Comparison of ENCODE assay signal across 16 cellular contexts in genomic region chr17:38914741-38915638, GRCh38. TPM values are rescaled to one million over a fixed set of nuclear protein-coding genes. Genes with fewer than 3 reads are reported as not detected.
DNase-seq lines count a peak whose midpoint lies in the region; ATAC-seq, FAIRE-seq and TF ChIP-seq lines count a peak whose summit lies in the region.
"Had no signal": no experiment of that assay in that cellular context is flagged by ENCODE, and none has a peak within 500 bp of the region (broad histone marks: within the 10 kb centered on the region; RNA-seq: fewer than 3 reads in every experiment).

No MANE protein-coding gene starts in this region.

- H2BK15ac ChIP-seq in H9 (ENCODE audit: low read depth, low read length) = no peak overlapping the region

- 84% methylated on average over 20 of the region's 20 CpGs for WGBS in A549 (ENCODE audit: missing lambda C conversion rate)
- no CpG with 5 or more reads among the region's 20 CpGs for WGBS in H9 (ENCODE audit: extremely low coverage, insufficient read length, low lambda C conversion rate)
- 94% methylated on average over 16 of the region's 20 CpGs for WGBS in K562 (ENCODE audit: insufficient coverage, low coverage, missing lambda C conversion rate)

- no peak overlapping the region for H3K4ac ChIP-seq in H9 (ENCODE audit: low read depth, low read length)

- H3K79me2 ChIP-seq in H9 (ENCODE audit: insufficient read depth, low read length) (no peaks in the 10 kb centered on the region), K562 (ENCODE audit: control insufficient read depth, insufficient read depth, low read length) (no peaks in the 10 kb centered on the region)

- no peak for TF ChIP-seq EP300 in A549 (IDR thresholded peaks at IDR 0.05)
- no peak for TF ChIP-seq EP300 in K562 (IDR thresholded peaks at IDR 0.05; ENCODE audit: low read length)

- no peaks in the 10 kb centered on the region for H3K4me1 Mint-ChIP-seq in H9
- H3K4me1 Mint-ChIP-seq in naive thymus-derived CD4-positive, alpha-beta T cell = peaks cover 4 to 22% (median 9%) of the 10 kb centered on the region in 7 donors

- H3K56ac ChIP-seq in H9 (ENCODE audit: insufficient read length, low read depth, low read length) = no peak overlapping the region

- H3K9me1 ChIP-seq in K562 (ENCODE audit: control insufficient read depth, insufficient read depth, low read length) = no peaks in the 10 kb centered on the region

- H3K36me3 Mint-ChIP-seq in H9 (ENCODE audit: insufficient read depth in 1 of 3, low read depth in 3 of 3) = peaks cover 18 to 52% (median 48%) of the 10 kb centered on the region in 3 experiments
- H3K36me3 Mint-ChIP-seq in naive thymus-derived CD4-positive, alpha-beta T cell = peaks cover 8 to 40% (median 16%) of the 10 kb centered on the region in 5 donors

- no peak overlapping the region for H3T11ph ChIP-seq in H9 (ENCODE audit: low read length)

- TF ChIP-seq CTCF in A549 (IDR thresholded peaks at IDR 0.05) (no peak), H9 (conservative IDR thresholded peaks at IDR 0.05) (peak; percentile 50), K562 (IDR thresholded peaks at IDR 0.05 in 2 of 3, conservative IDR thresholded peaks at IDR 0.05 in 1 of 3; ENCODE audit: insufficient read depth in 2 of 3, low read depth in 1 of 3, low read length in 3 of 3) (peak in 1 of 3 experiments; percentile 21; a peak in 1 of 6 replicates)

- H3K4me3 ChIP-seq in A549 (no peak overlapping the region), K562 (no peak overlapping the region)
- no peak overlapping the region for H3K4me3 ChIP-seq in naive thymus-derived CD4-positive, alpha-beta T cell (ENCODE audit: low read length)

- no peaks in the 10 kb centered on the region; the same call in 1 of the 2 replicates for H3K27me3 Mint-ChIP-seq in H9 (ENCODE audit: low read depth)
- H3K27me3 Mint-ChIP-seq in naive thymus-derived CD4-positive, alpha-beta T cell = no peaks in the 10 kb centered on the region
- H3K27me3 Mint-ChIP-seq: memory B cell had no signal

- FAIRE-seq in A549 (lab: Jason Lieb, UNC) (no peak), K562 (lab: Jason Lieb, UNC) (no peak)

- TF ChIP-seq POLR2A in A549 (IDR thresholded peaks at IDR 0.05; ENCODE audit: low read length) = no peak
- no peak for TF ChIP-seq POLR2A in K562 (conservative IDR thresholded peaks at IDR 0.05)

- in situ Hi-C loops in K562 (cut with MboI) = no loop called here

- H3K27ac ChIP-seq in A549 = peak overlapping the region in 1 of 2 experiments; percentile 48; a peak in 2 of 6 replicates
- no peak overlapping the region for H3K27ac ChIP-seq in H9 (ENCODE audit: insufficient read length, low read depth, low read length)
- no peak overlapping the region for H3K27ac ChIP-seq in K562 (ENCODE audit: extremely low read depth, low read depth, low read length)
- H3K27ac ChIP-seq in naive thymus-derived CD4-positive, alpha-beta T cell (ENCODE audit: low read depth, low read length) = no peak overlapping the region

- H3K4me1 ChIP-seq in A549 (peaks cover 34% of the 10 kb centered on the region), H9 (ENCODE audit: insufficient read depth, low read length) (no peaks in the 10 kb centered on the region), K562 (replicated peaks in 1 of 2; ENCODE audit: control insufficient read depth in 2 of 2, insufficient read depth in 2 of 2, low read length in 2 of 2) (peaks cover 0 to 14% of the 10 kb centered on the region in 2 experiments; a peak in 1 of 5 replicates)
- no peaks in the 10 kb centered on the region for H3K4me1 ChIP-seq in naive thymus-derived CD4-positive, alpha-beta T cell (ENCODE audit: control insufficient read depth in 2 of 2, insufficient read depth in 2 of 2, low read length in 2 of 2)

- no peak for TF ChIP-seq RAD21 in A549 (conservative IDR thresholded peaks at IDR 0.05 in 1 of 2, IDR thresholded peaks at IDR 0.05 in 1 of 2)
- TF ChIP-seq RAD21 in K562 (CRISPR knock-in tag; conservative IDR thresholded peaks at IDR 0.05 in 1 of 2, IDR thresholded peaks at IDR 0.05 in 1 of 2) = no peak

- H3K9me3 Mint-ChIP-seq in H9 = no peaks in the 10 kb centered on the region
- no peaks in the 10 kb centered on the region for H3K9me3 Mint-ChIP-seq in naive thymus-derived CD4-positive, alpha-beta T cell
- H3K9me3 Mint-ChIP-seq: CD14-positive monocyte, memory B cell had no signal

- no peak overlapping the region for H3K14ac ChIP-seq in H9 (ENCODE audit: insufficient read depth, low read length)

- H3K36me3 ChIP-seq in K562 (ENCODE audit: control insufficient read depth, insufficient read depth, low read length) = peaks cover 86% of the 10 kb centered on the region; the same call in 1 of the 3 replicates
- peaks cover 17 to 92% (median 28%) of the 10 kb centered on the region in 3 experiments for H3K36me3 ChIP-seq in naive thymus-derived CD4-positive, alpha-beta T cell (ENCODE audit: control insufficient read depth in 2 of 3, insufficient read depth in 3 of 3, low read length in 3 of 3)

- no peak overlapping the region for H3K23ac ChIP-seq in H9 (ENCODE audit: insufficient read length, low read depth, low read length)

- H2BK120ac ChIP-seq in H9 (ENCODE audit: low read depth, low read length, poor library complexity, severe bottlenecking) = no peak overlapping the region

- no peak overlapping the region for H2AK5ac ChIP-seq in H9 (ENCODE audit: insufficient read length, low read length)

- no peaks in the 10 kb centered on the region for H3K79me1 ChIP-seq in H9 (ENCODE audit: insufficient read depth, low read depth, low read length, poor library complexity, severe bottlenecking)

- H3K23me2 ChIP-seq in H9 (ENCODE audit: insufficient read length, low read depth, low read length, poor library complexity, severe bottlenecking) = no peaks in the 10 kb centered on the region

- DNase-seq in A549 (ENCODE audit: low read depth in 1 of 2, low spot score in 1 of 2) (peak in 1 of 2 experiments; percentile 51), H9 (peak; percentile 74), K562 (ENCODE audit: extremely low read depth in 1 of 4, low spot score in 3 of 4) (peak in 1 of 4 experiments; percentile 36), hepatic stellate cell (ENCODE audit: low spot score) (no peak)
- peak in 1 of 9 donors; percentile 16 for DNase-seq in naive thymus-derived CD4-positive, alpha-beta T cell
- DNase-seq: activated gamma-delta T cell treated with Interleukin-2 at 50 U/mL for 16 hours, HCEC 1CT, NCI-H2227 treated with DMSO at 0.1 percent for 48 hours had no signal

- no peak overlapping the region for H4K8ac ChIP-seq in H9 (replicated peaks; ENCODE audit: insufficient read length, low read depth, low read length)

- H3K4me2 ChIP-seq in A549 = no peak overlapping the region
- no peak overlapping the region for H3K4me2 ChIP-seq in H9 (ENCODE audit: insufficient read depth, insufficient read length, low read length)
- H3K4me2 ChIP-seq in K562 (ENCODE audit: insufficient read depth, low read length) = no peak overlapping the region

- no peak overlapping the region for H2BK20ac ChIP-seq in H9 (ENCODE audit: low read depth, low read length, poor library complexity, severe bottlenecking)

- H3K9ac ChIP-seq in H9 (ENCODE audit: extremely low read depth, insufficient read length, low read length) = no peak overlapping the region
- peak overlapping the region in 1 of 2 experiments; percentile 10; a peak in 1 of 4 replicates for H3K9ac ChIP-seq in K562 (ENCODE audit: insufficient read depth in 1 of 2, low read depth in 2 of 2, low read length in 2 of 2)

- BruUV-seq in K562 (replicated peaks; lab: Mats Ljungman, UMichigan) = no TSS peak

- no peak overlapping the region for H3K18ac ChIP-seq in H9 (ENCODE audit: insufficient read length, low read depth, low read length)

- peak; percentile 21 to 58; a peak in 4 of 6 replicates for ATAC-seq in A549
- peak; percentile 54; the same call in 1 of the 3 replicates for ATAC-seq in K562
- ATAC-seq in naive thymus-derived CD4-positive, alpha-beta T cell = no peak
- ATAC-seq in GM19452 (IDR thresholded peaks at IDR 0.05; ENCODE audit: unreplicated experiment) = no peak
- no peak for ATAC-seq in HG02852 (IDR thresholded peaks at IDR 0.05; ENCODE audit: unreplicated experiment)
- ATAC-seq in GM19328 (IDR thresholded peaks at IDR 0.05; ENCODE audit: unreplicated experiment) = no peak

- intact Hi-C loops in K562 (cut with micrococcal nuclease) = no loop called here
- intact Hi-C loops in naive thymus-derived CD4-positive, alpha-beta T cell (cut with micrococcal nuclease) = no loop called here

- peak overlapping the region in 1 of 3 experiments; percentile 74; a peak in 2 of 7 replicates for H3K27ac Mint-ChIP-seq in H9
- H3K27ac Mint-ChIP-seq in naive thymus-derived CD4-positive, alpha-beta T cell = peak overlapping the region in 5 of 9 donors; percentile 39 to 68 (median 49)

- H2BK12ac ChIP-seq in H9 (ENCODE audit: insufficient read length, low read depth, low read length) = no peak overlapping the region

- CTCF ChIA-PET in A549 (lab: Yijun Ruan, JAX) (interaction anchor here (0.8 to 11.8 kb wide), 8 partner anchors 8 to 238 kb away, joined by 3 to 90 read pairs (median 4); partner anchors contain the start of gene LASP1), K562 (lab: Yijun Ruan, JAX; ENCODE audit: low intra/inter-chr PET ratio) (no interaction called here)
- CTCF ChIA-PET in naive thymus-derived CD4-positive, alpha-beta T cell (lab: Charles Lee) = no interaction called here

- no peak overlapping the region for H4K91ac ChIP-seq in H9 (ENCODE audit: insufficient read length, low read depth, low read length)

- H4K5ac ChIP-seq in H9 (ENCODE audit: insufficient read length, low read depth, low read length) = no peak overlapping the region

- H3K4me3 Mint-ChIP-seq in H9 = no peak overlapping the region
- no peak overlapping the region for H3K4me3 Mint-ChIP-seq in naive thymus-derived CD4-positive, alpha-beta T cell
- H3K4me3 Mint-ChIP-seq: CD14-positive monocyte, memory B cell had no signal

- no peak overlapping the region for H2BK5ac ChIP-seq in H9 (ENCODE audit: insufficient read length, low read length)

- H3K27me3 ChIP-seq in H9 (ENCODE audit: insufficient read depth, low read length) (no peaks in the 10 kb centered on the region), K562 (ENCODE audit: control insufficient read depth in 2 of 2, insufficient read depth in 2 of 2, low read length in 2 of 2) (no peaks in the 10 kb centered on the region)
- H3K27me3 ChIP-seq in naive thymus-derived CD4-positive, alpha-beta T cell (ENCODE audit: control insufficient read depth in 2 of 2, insufficient read depth in 2 of 2, low read length in 2 of 2) = no peaks in the 10 kb centered on the region

- H4K20me1 ChIP-seq in H9 (ENCODE audit: control insufficient read depth, insufficient read depth, insufficient read length) (no peaks in the 10 kb centered on the region), K562 (replicated peaks; ENCODE audit: control insufficient read depth, insufficient read depth, low read length) (peaks cover 5% of the 10 kb centered on the region; the same call in 1 of the 2 replicates)

- H2AFZ ChIP-seq in H9 (ENCODE audit: low read length) (no peak overlapping the region), K562 (ENCODE audit: low read depth, low read length) (no peak overlapping the region)

- POLR2A ChIA-PET in A549 (lab: Yijun Ruan, JAX) = no interaction called here
- POLR2A ChIA-PET in K562 (lab: Yijun Ruan, JAX) = interaction anchor here (2.2 kb wide), 1 partner anchor 8 kb away, joined by 8 read pairs; no protein-coding TSS in a partner anchor
- POLR2A ChIA-PET in naive thymus-derived CD4-positive, alpha-beta T cell (lab: Charles Lee) = interaction anchor here (1.4 kb wide), 1 partner anchor 61 kb away, joined by 3 read pairs; the partner anchor contains the start of gene RPL23

- H3K9me3 ChIP-seq in A549 (no peaks in the 10 kb centered on the region), H9 (ENCODE audit: control insufficient read depth, low read depth, low read length) (no peaks in the 10 kb centered on the region), K562 (replicated peaks; ENCODE audit: control insufficient read depth, insufficient read depth, low read depth, low read length) (no peaks in the 10 kb centered on the region)
- H3K9me3 ChIP-seq in naive thymus-derived CD4-positive, alpha-beta T cell (ENCODE audit: control insufficient read depth in 2 of 3, low read length in 3 of 3) = no peaks in the 10 kb centered on the region

RNA-seq across cellular contexts. Expression of gene LASP1, which starts 45.1 kb away (rescaled TPM):
- polyA plus RNA-seq in A549 (2011; rRNA removed) (145 and 152 TPM in 2 replicates), A549 (2017; fragmentation: RNase III; extraction: RNeasy Plus Mini Kit Qiagen cat#74134 plus additional on column Dnase treatment) (281 to 312 TPM (median 287 TPM) in 3 replicates), K562 (2011; rRNA removed) (45.9 and 62.1 TPM in 2 replicates), K562 (2014; fragmentation: Illumina TruSeq; extraction: Trizol) (95.7 and 104 TPM in 2 replicates), K562 (2014; fragmentation: Nextera tagmentation; extraction: Ambion mirVana) (10 to 100 TPM; 23.0 to 23.6 TPM), K562 (2014; rRNA removed) (69.1 and 78.2 TPM in 2 replicates)
- polyA plus RNA-seq in A549 (2012; cell fraction: cytosol; rRNA removed) = 201 and 252 TPM in 2 replicates
- 247 and 316 TPM in 2 replicates for polyA plus RNA-seq in A549 (2012; cell fraction: nucleus; rRNA removed)
- polyA minus RNA-seq in A549 (2011; rRNA and poly(A)+ RNA removed) = 197 TPM in 2 replicates
- total RNA-seq in H9 (2021) (121 and 122 TPM in 2 replicates), K562 (2014; rRNA removed) (48.5 and 49.0 TPM in 2 replicates), K562 (2014; rRNA removed; fragmentation: Illumina TruSeq; extraction: Trizol) (35.1 and 38.8 TPM in 2 replicates), K562 (2015; rRNA removed; fragmentation: Illumina TruSeq; extraction: Trizol) (55.3 and 58.7 TPM in 2 replicates), K562 (2021) (112 and 125 TPM in 2 replicates)
- total RNA-seq in K562 (2011; cell fraction: chromatin; rRNA removed; ENCODE audit: low replicate concordance) = 56.3 and 141 TPM in 2 replicates
- 52.5 and 72.2 TPM in 2 replicates for total RNA-seq in K562 (2011; cell fraction: nucleolus; rRNA removed)
- 56.8 and 72.4 TPM in 2 replicates for total RNA-seq in K562 (2011; cell fraction: nucleoplasm; rRNA removed)
- 58.9 and 166 TPM in 2 replicates for polyA plus RNA-seq in K562 (2011; cell fraction: cytosol; rRNA removed)
- 25.9 and 52.6 TPM in 2 replicates for polyA plus RNA-seq in K562 (2011; cell fraction: nucleus; rRNA removed)
- 110 and 126 TPM in 2 replicates for polyA plus RNA-seq in K562 (2012)
- 48.3 and 89.0 TPM in 2 replicates for polyA minus RNA-seq in K562 (2011; rRNA and poly(A)+ RNA removed)
- 56.3 and 79.0 TPM in 2 replicates for polyA minus RNA-seq in K562 (2011; cell fraction: cytosol; rRNA and poly(A)+ RNA removed)
- 20.1 and 22.1 TPM in 2 replicates for polyA minus RNA-seq in K562 (2011; cell fraction: nucleus; rRNA and poly(A)+ RNA removed)
- total RNA-seq in naive thymus-derived CD4-positive, alpha-beta T cell = 100 to 1,000 TPM in 4 of 5 experiments, 10 to 100 TPM in 1; 75.3 to 199 (median 113) TPM
- 10 to 100 TPM; 43.4 to 54.5 TPM for polyA plus RNA-seq in naive thymus-derived CD4-positive, alpha-beta T cell

RNA-seq across cellular contexts. Expression of gene FBXO47, which starts 52.2 kb away (rescaled TPM):
- polyA plus RNA-seq in A549 (2011; rRNA removed) (0.04 TPM in 1 of 2 replicates, not detected in the other), A549 (2017; fragmentation: RNase III; extraction: RNeasy Plus Mini Kit Qiagen cat#74134 plus additional on column Dnase treatment) (0.04 TPM in 1 of 3 replicates, not detected in the others), K562 (2011; rRNA removed) (not detected in 2 replicates), K562 (2014; fragmentation: Illumina TruSeq; extraction: Trizol) (not detected in 2 replicates), K562 (2014; fragmentation: Nextera tagmentation; extraction: Ambion mirVana) (not detected), K562 (2014; rRNA removed) (not detected in 2 replicates)
- polyA plus RNA-seq in A549 (2012; cell fraction: cytosol; rRNA removed) = 0.01 TPM in 1 of 2 replicates, not detected in the other
- polyA plus RNA-seq in A549 (2012; cell fraction: nucleus; rRNA removed) = not detected in 2 replicates
- not detected in 2 replicates for polyA minus RNA-seq in A549 (2011; rRNA and poly(A)+ RNA removed)
- total RNA-seq in H9 (2021) (not detected in 2 replicates), K562 (2014; rRNA removed) (not detected in 2 replicates), K562 (2014; rRNA removed; fragmentation: Illumina TruSeq; extraction: Trizol) (not detected in 2 replicates), K562 (2015; rRNA removed; fragmentation: Illumina TruSeq; extraction: Trizol) (not detected in 2 replicates), K562 (2021) (not detected in 2 replicates)
- total RNA-seq in K562 (2011; cell fraction: chromatin; rRNA removed; ENCODE audit: low replicate concordance) = not detected in 2 replicates
- not detected in 2 replicates for total RNA-seq in K562 (2011; cell fraction: nucleolus; rRNA removed)
- total RNA-seq in K562 (2011; cell fraction: nucleoplasm; rRNA removed) = not detected in 2 replicates
- not detected in 2 replicates for polyA plus RNA-seq in K562 (2011; cell fraction: cytosol; rRNA removed)
- not detected in 2 replicates for polyA plus RNA-seq in K562 (2011; cell fraction: nucleus; rRNA removed)
- not detected in 2 replicates for polyA plus RNA-seq in K562 (2012)
- polyA minus RNA-seq in K562 (2011; rRNA and poly(A)+ RNA removed) = not detected in 2 replicates
- polyA minus RNA-seq in K562 (2011; cell fraction: cytosol; rRNA and poly(A)+ RNA removed) = not detected in 2 replicates
- not detected in 2 replicates for polyA minus RNA-seq in K562 (2011; cell fraction: nucleus; rRNA and poly(A)+ RNA removed)
- not detected for total RNA-seq in naive thymus-derived CD4-positive, alpha-beta T cell
- polyA plus RNA-seq in naive thymus-derived CD4-positive, alpha-beta T cell = not detected
- total RNA-seq: renal cortical epithelial cell, RPMI7951, urinary bladder had no signal
- polyA plus RNA-seq: CD14-positive monocyte, urinary bladder had no signal

Comparison
In these comparisons a context has a peak if more than half of its experiments do, and no peak if none do; other contexts are left out.
1. ATAC-seq: peak in A549 (2 of 2) and K562 (single experiment); none in naive thymus-derived CD4-positive, alpha-beta T cell (single experiment), GM19452 (single experiment), HG02852 (single experiment) and GM19328 (single experiment).